27 cellular contexts compared by ENCODE assay signal in genomic region chr17:9672691-9673090, GRCh38. TPM values are rescaled to one million over a fixed set of nuclear protein-coding genes. Genes with fewer than 3 reads are reported as not detected.
"Had no signal": no experiment of that assay in that cellular context is flagged by ENCODE, and none has a peak within 500 bp of the region (broad histone marks: within the 10 kb centered on the region; RNA-seq: fewer than 3 reads in every experiment).

No MANE protein-coding gene starts in this region.

- H3K27ac ChIP-seq: adrenal gland, body of pancreas, cardiac muscle cell, colonic mucosa had no signal

- DNase-seq: activated CD4-positive, alpha-beta memory T cell treated with anti-CD3 and anti-CD28 coated beads, Interleukin-2, amount 10 ng/mL, durations not matched to agents 7 days and 5 days; activated CD4-positive, alpha-beta T cell treated with anti-CD3 and anti-CD28 coated beads for 1 hour; activated CD4-positive, alpha-beta T cell treated with anti-CD3 and anti-CD28 coated beads for 4 hours; activated CD4-positive, alpha-beta T cell treated with anti-CD3 and anti-CD28 coated beads, Interleukin-2, amount 10 ng/mL, durations not matched to agents 7 days and 5 days; activated CD4-positive, alpha-beta T cell treated with anti-CD3 and anti-CD28 coated beads, Interleukin-2, amount 50 U/mL, for 4 hours; activated effector memory CD4-positive, alpha-beta T cell treated with anti-CD3 and anti-CD28 coated beads, Interleukin-2, amount 50 U/mL, for 16 hours; activated naive CD4-positive, alpha-beta T cell treated with anti-CD3 and anti-CD28 coated beads for 36 hours; activated naive CD8-positive, alpha-beta T cell treated with anti-CD3 and anti-CD28 coated beads for 36 hours; activated naive CD8-positive, alpha-beta T cell treated with anti-CD3 and anti-CD28 coated beads, Interleukin-2, amount 50 U/mL, for 24 hours; activated T-cell treated with anti-CD3 and anti-CD28 coated beads, Interleukin-2, amount 50 U/mL, for 1 hour; activated T-cell treated with anti-CD3 and anti-CD28 coated beads, Interleukin-2, amount 50 U/mL, for 48 hours; adrenal gland; amygdala; aorta; body of pancreas; central memory CD4-positive, alpha-beta T cell; cerebellar nuclear complex; colonic mucosa; effector CD8-positive, alpha-beta T cell; foreskin fibroblast; head of caudate nucleus; T-helper 1 cell; T-helper 17 cell; T1000 had no signal

- ATAC-seq: activated naive CD8-positive, alpha-beta T cell treated with anti-CD3 and anti-CD28 coated beads, Interleukin-2, amount 50 U/mL, for 24 hours; body of pancreas; esophagus mucosa; T-helper 17 cell had no signal

RNA-seq across cellular contexts. Expression of gene USP43, which starts 27.4 kb away (rescaled TPM):
- total RNA-seq: activated T-helper 1 cell treated with anti-CD3 and anti-CD28 coated beads, Interleukin-12 subunit alpha, Interleukin-12 subunit beta, Interleukin-2, Interleukin-4 antibody, amounts not matched to agents 30 ng/mL and 10 ng/mL and 1 ng/mL, durations not matched to agents 14 hours and 24 hours and 36 hours had no signal
